In the genomic region with DNA sequence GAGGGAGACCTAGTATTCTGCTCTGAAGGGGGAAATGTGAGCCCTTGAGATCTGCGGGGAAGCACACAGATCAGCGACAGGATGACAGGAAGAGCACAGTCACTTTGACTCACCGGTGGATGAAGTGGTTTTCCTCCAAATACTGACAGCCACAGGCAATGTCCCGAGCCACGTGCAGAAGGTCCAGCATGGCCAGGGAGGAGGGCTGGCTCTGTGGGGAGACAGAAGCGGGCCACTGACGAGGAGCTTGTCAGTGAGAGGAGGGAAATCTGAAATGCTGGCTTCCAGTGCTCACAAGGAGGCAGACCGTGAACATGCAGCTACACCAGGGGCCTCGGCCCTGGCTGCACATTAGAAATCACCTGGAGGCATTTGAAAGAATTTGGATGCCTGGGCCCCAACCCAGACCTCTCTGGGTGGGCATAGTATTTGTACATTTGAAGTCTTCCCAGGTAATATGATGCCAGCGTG, we compare ENCODE assay signal across 18 cellular contexts.
DNase-seq lines count a peak whose midpoint lies in the region; ATAC-seq and TF ChIP-seq lines count a peak whose summit lies in the region.
"Had no signal": no experiment of that assay in that cellular context is flagged by ENCODE, and none has a peak within 500 bp of the region (broad histone marks: within the 10 kb centered on the region; RNA-seq: fewer than 3 reads in every experiment).

No MANE protein-coding gene starts in this region.

- H3K27ac ChIP-seq in PC-3 (ENCODE audit: low read length) (peak overlapping the region; percentile 35; the same call in 1 of the 2 replicates), gastrocnemius medialis (no peak overlapping the region)
- H3K27ac ChIP-seq: body of pancreas, psoas muscle, tibial nerve had no signal

- no peaks in the 10 kb centered on the region for H3K27me3 ChIP-seq in H7 (ENCODE audit: control insufficient read depth, insufficient read depth, low read length)
- H3K27me3 ChIP-seq in PC-3 (ENCODE audit: low read length) = no peaks in the 10 kb centered on the region
- peaks cover 0 to 3% (median 0%) of the 10 kb centered on the region in 3 donors for H3K27me3 ChIP-seq in gastrocnemius medialis
- H3K27me3 ChIP-seq: BE2C, body of pancreas, tibial nerve had no signal

- peak; percentile 84 for ATAC-seq in PC-3
- peak; percentile 12 to 22 for ATAC-seq in gastrocnemius medialis
- ATAC-seq: body of pancreas; esophagus mucosa; natural killer cell treated with Interleukin-12 subunit alpha and Interleukin-12 subunit beta and Interleukin-15 and Interleukin-18, amount 100 ng/mL, for 72 hours had no signal

- in situ Hi-C loops in gastrocnemius medialis (cut with MboI; ENCODE audit: low sequenced_read_pairs in 4 of 4) = no loop called here

- POLR2A ChIA-PET in PC-3 (lab: Charles Lee; ENCODE audit: unreplicated experiment) = no interaction called here

- H3K9me2 ChIP-seq in PC-3 (replicated peaks; ENCODE audit: low read length) = no peaks in the 10 kb centered on the region

- no peak for TF ChIP-seq POLR2A in gastrocnemius medialis (IDR thresholded peaks at IDR 0.05)

- H3K4me2 ChIP-seq in PC-3 (ENCODE audit: low read length) = peak overlapping the region; percentile 37

- BruUV-seq in PC-3 (replicated peaks; lab: Mats Ljungman, UMichigan) = no TSS peak

- peaks cover 20% of the 10 kb centered on the region for H3K4me1 ChIP-seq in PC-3 (ENCODE audit: insufficient read depth, low read length)
- no peaks in the 10 kb centered on the region for H3K4me1 ChIP-seq in gastrocnemius medialis
- H3K4me1 ChIP-seq: BE2C, body of pancreas, psoas muscle, tibial nerve had no signal

- H3F3A ChIP-seq in PC-3 (ENCODE audit: low read length, unreplicated experiment) = no peaks in the 10 kb centered on the region

- H4K20me1 ChIP-seq in PC-3 (ENCODE audit: low read length) = no peaks in the 10 kb centered on the region

- CTCF ChIA-PET in PC-3 (lab: Charles Lee) = no interaction called here

- H3K36me3 ChIP-seq in H7 (replicated peaks; ENCODE audit: control insufficient read depth, insufficient read depth, low read length) (no peaks in the 10 kb centered on the region), PC-3 (ENCODE audit: low read depth, low read length) (no peaks in the 10 kb centered on the region), gastrocnemius medialis (no peaks in the 10 kb centered on the region)
- H3K36me3 ChIP-seq: BE2C, tibial nerve had no signal

- TF ChIP-seq CTCF in PC-3 (conservative IDR thresholded peaks at IDR 0.05; ENCODE audit: low read depth, low read length) = no peak
- no peak for TF ChIP-seq CTCF in epithelial cell of esophagus (IDR thresholded peaks at IDR 0.05; ENCODE audit: insufficient read depth, low read depth, low read length, missing control alignments)
- no peak for TF ChIP-seq CTCF in gastrocnemius medialis (IDR thresholded peaks at IDR 0.05 in 4 of 5, conservative IDR thresholded peaks at IDR 0.05 in 1 of 5)

- no peak overlapping the region for H3K9ac ChIP-seq in PC-3 (ENCODE audit: low read length)

- H3K4me3 ChIP-seq in H7 (ENCODE audit: insufficient read depth, low read depth, low read length) (no peak overlapping the region), PC-3 (ENCODE audit: low read length) (no peak overlapping the region), epithelial cell of esophagus (ENCODE audit: low read length) (no peak overlapping the region), gastrocnemius medialis (no peak overlapping the region)
- H3K4me3 ChIP-seq: body of pancreas, psoas muscle, tibial nerve had no signal

- H3K79me2 ChIP-seq in PC-3 (ENCODE audit: low read length) = no peaks in the 10 kb centered on the region

- H3K9me3 ChIP-seq in PC-3 (ENCODE audit: low read length) (no peaks in the 10 kb centered on the region), gastrocnemius medialis (no peaks in the 10 kb centered on the region)
- H3K9me3 ChIP-seq: BE2C, body of pancreas, psoas muscle, tibial nerve had no signal

- peak; percentile 11 for DNase-seq in H7
- peak; percentile 83 for DNase-seq in PC-3
- DNase-seq in epithelial cell of esophagus (ENCODE audit: low read depth) = peak; percentile 40
- peak in 1 of 2 donors; percentile 10 for DNase-seq in gastrocnemius medialis
- DNase-seq in glomerular visceral epithelial cell (ENCODE audit: extremely low spot score) = no peak
- DNase-seq in stimulated activated naive CD4-positive, alpha-beta T cell (lab: John Stamatoyannopoulos, UW) = no peak
- DNase-seq in dedifferentiated amniotic fluid mesenchymal stem cell (ENCODE audit: extremely low spot score) = no peak
- DNase-seq: activated naive CD4-positive, alpha-beta T cell treated with anti-CD3 and anti-CD28 coated beads, Interleukin-2, amount 50 U/mL, for 16 hours; BE2C; body of pancreas; NCI-H1694 treated with DMSO at 0.1 percent for 48 hours; NCI-H510A treated with DMSO at 0.1 percent for 48 hours; psoas muscle; stimulated activated naive CD4-positive, alpha-beta T cell treated with Interleukin-2 at 50 U/mL for 16 hours; T1000 had no signal

- H2AFZ ChIP-seq in PC-3 (ENCODE audit: low read length) = peak overlapping the region; percentile 53

- intact Hi-C loops in PC-3 (cut with micrococcal nuclease) = no loop called here
- intact Hi-C loops in gastrocnemius medialis (cut with DNase I; ENCODE audit: low total_unique reads) = no loop called here

Comparison
In these comparisons a context has a peak if more than half of its experiments do, and no peak if none do; other contexts are left out.
1. DNase-seq: peak in H7 (single experiment), PC-3 (single experiment) and epithelial cell of esophagus (single experiment); none in glomerular visceral epithelial cell (single experiment), stimulated activated naive CD4-positive, alpha-beta T cell (0 of 6) and dedifferentiated amniotic fluid mesenchymal stem cell (single experiment).